8 cellular contexts compared by ENCODE assay signal in the genomic region with DNA sequence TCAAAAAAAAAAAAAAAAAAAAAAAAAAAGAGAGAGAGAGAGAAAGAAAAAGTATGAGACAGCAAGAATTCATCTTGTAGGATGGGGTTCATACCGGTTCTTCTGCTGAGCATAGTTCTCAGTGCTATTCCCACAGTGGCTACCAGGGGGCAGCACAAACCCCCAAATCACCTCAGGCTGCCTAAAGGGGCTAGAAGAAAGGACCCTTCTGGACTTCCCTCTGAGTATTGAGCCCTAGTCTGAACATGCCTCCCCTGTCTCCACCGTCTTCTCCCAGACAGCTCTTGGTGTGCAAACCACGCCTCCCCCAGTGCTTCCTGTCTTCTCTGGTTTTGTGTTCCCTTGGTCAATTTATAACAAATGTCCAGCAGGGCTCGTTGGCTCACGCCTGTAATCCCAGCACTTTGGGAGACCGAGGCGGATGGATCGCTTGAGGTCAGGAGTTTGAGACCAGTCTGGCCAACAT. TPM values are rescaled to one million over a fixed set of nuclear protein-coding genes. Genes with fewer than 3 reads are reported as not detected.
DNase-seq lines count a peak whose midpoint lies in the region; ATAC-seq and TF ChIP-seq lines count a peak whose summit lies in the region.

No MANE protein-coding gene starts in this region.

- H3K27me3 ChIP-seq in hepatocyte (peaks cover 32% of the 10 kb centered on the region), smooth muscle cell (ENCODE audit: low read depth) (peaks cover 8% of the 10 kb centered on the region)

- H3F3A ChIP-seq in smooth muscle cell (ENCODE audit: low read depth) = peaks cover 3% of the 10 kb centered on the region

- no peak overlapping the region for H3K4me3 Mint-ChIP-seq in T-helper 2 cell treated with Interferon-gamma antibody and Interleukin-4, amounts not matched to agents 5 μg/mL and 100 μg/mL, for 36 hours

- WGBS in hepatocyte (ENCODE audit: low lambda C conversion rate, missing lambda C conversion rate) = 42% methylated on average over 8 of the region's 8 CpGs
- 51% methylated on average over 8 of the region's 8 CpGs for WGBS in smooth muscle cell (ENCODE audit: low lambda C conversion rate)

- H3K9ac ChIP-seq in smooth muscle cell (ENCODE audit: low read depth) = no peak overlapping the region

- no peaks in the 10 kb centered on the region for H4K20me1 ChIP-seq in hepatocyte (ENCODE audit: insufficient read depth, poor library complexity, severe bottlenecking)
- H4K20me1 ChIP-seq in smooth muscle cell (ENCODE audit: low read depth) = no peaks in the 10 kb centered on the region

- peaks cover 18% of the 10 kb centered on the region for H3K4me1 Mint-ChIP-seq in T-helper 2 cell treated with Interferon-gamma antibody and Interleukin-4, amounts not matched to agents 5 μg/mL and 100 μg/mL, for 36 hours (ENCODE audit: low read depth)

- H3K79me2 ChIP-seq in hepatocyte = no peaks in the 10 kb centered on the region
- H3K79me2 ChIP-seq in smooth muscle cell (ENCODE audit: low read depth) = no peaks in the 10 kb centered on the region

- H3K4me3 ChIP-seq in hepatocyte (no peak overlapping the region), smooth muscle cell (no peak overlapping the region)

- no peak overlapping the region for H2AFZ ChIP-seq in hepatocyte
- peak overlapping the region; percentile 54 for H2AFZ ChIP-seq in smooth muscle cell (ENCODE audit: low read depth)

- no peaks in the 10 kb centered on the region for H3K9me2 ChIP-seq in hepatocyte (replicated peaks; ENCODE audit: insufficient read depth)

- H3K4me2 ChIP-seq in hepatocyte (no peak overlapping the region), smooth muscle cell (no peak overlapping the region)

- H3K27me3 Mint-ChIP-seq in T-helper 2 cell treated with Interferon-gamma antibody and Interleukin-4, amounts not matched to agents 5 μg/mL and 100 μg/mL, for 36 hours (ENCODE audit: low read depth) = peaks cover 9% of the 10 kb centered on the region

- H3K9me3 ChIP-seq in hepatocyte (ENCODE audit: low read depth) = no peaks in the 10 kb centered on the region
- no peaks in the 10 kb centered on the region for H3K9me3 ChIP-seq in smooth muscle cell (replicated peaks; ENCODE audit: low read depth)

- TF ChIP-seq CTCF in GM13976 (IDR thresholded peaks at IDR 0.05; ENCODE audit: borderline replicate concordance, control extremely low read depth, extremely low read depth, insufficient read depth, missing control alignments) (peak; percentile 75), hepatocyte (IDR thresholded peaks at IDR 0.05; ENCODE audit: poor library complexity) (peak; percentile 91), smooth muscle cell (IDR thresholded peaks at IDR 0.05; ENCODE audit: borderline replicate concordance, insufficient read depth, poor library complexity, severe bottlenecking) (peak; percentile 74)

- no peaks in the 10 kb centered on the region for H3K36me3 Mint-ChIP-seq in T-helper 2 cell treated with Interferon-gamma antibody and Interleukin-4, amounts not matched to agents 5 μg/mL and 100 μg/mL, for 36 hours (ENCODE audit: low read depth)

- H3K36me3 ChIP-seq in hepatocyte (replicated peaks; ENCODE audit: insufficient read depth, low read depth) (no peaks in the 10 kb centered on the region), smooth muscle cell (ENCODE audit: low read depth) (no peaks in the 10 kb centered on the region)

- H3K27ac Mint-ChIP-seq in T-helper 2 cell treated with Interferon-gamma antibody and Interleukin-4, amounts not matched to agents 5 μg/mL and 100 μg/mL, for 36 hours = no peak overlapping the region

- no peaks in the 10 kb centered on the region for H3K9me3 Mint-ChIP-seq in T-helper 2 cell treated with Interferon-gamma antibody and Interleukin-4, amounts not matched to agents 5 μg/mL and 100 μg/mL, for 36 hours

- H3K4me1 ChIP-seq in hepatocyte (ENCODE audit: insufficient read depth) (peaks cover 6% of the 10 kb centered on the region), smooth muscle cell (ENCODE audit: low read depth) (peaks cover 9% of the 10 kb centered on the region)

- no peak overlapping the region for H3K27ac ChIP-seq in hepatocyte
- H3K27ac ChIP-seq in smooth muscle cell (ENCODE audit: low read depth) = no peak overlapping the region

- peak; percentile 84 for DNase-seq in ACHN
- DNase-seq in GM13976 (ENCODE audit: low spot score) = peak; percentile 71
- peak; percentile 41 for DNase-seq in NCI-H1417 treated with DMSO at 0.1 percent for 48 hours (lab: John Stamatoyannopoulos, UW)
- DNase-seq in T-helper 2 cell treated with Interferon-gamma antibody and Interleukin-4, amounts not matched to agents 5 μg/mL and 100 μg/mL, for 36 hours (ENCODE audit: low spot score) = peak; percentile 58
- DNase-seq in amygdala (lab: John Stamatoyannopoulos, UW) = peak in 48 of 56 donors; percentile 8 to 88 (median 46)
- DNase-seq in hepatocyte (ENCODE audit: low spot score) = peak; percentile 81
- DNase-seq in smooth muscle cell (lab: John Stamatoyannopoulos, UW; ENCODE audit: unreplicated experiment) = peak; percentile 29

- in situ Hi-C loops in ACHN (cut with HindIII; ENCODE audit: low pct_ligation_motif_present, low pct_unique_long_range_greater_than_20kb, low sequenced_read_pairs) = no loop called here
- in situ Hi-C loops in GM13976 (cut with MboI; ENCODE audit: low sequenced_read_pairs, unreplicated experiment) = no loop called here

- ATAC-seq in GM18511 (IDR thresholded peaks at IDR 0.05; ENCODE audit: unreplicated experiment) = no peak

RNA-seq across cellular contexts. Expression of a gene that starts 31.3 kb away (rescaled TPM):
- total RNA-seq in hepatocyte = 54.3 and 59.1 TPM in 2 replicates
- polyA plus RNA-seq in hepatocyte = 70.3 and 77.9 TPM in 2 replicates
- 36.7 and 39.4 TPM in 2 replicates for total RNA-seq in smooth muscle cell
- 40.5 and 49.2 TPM in 2 replicates for polyA plus RNA-seq in smooth muscle cell

RNA-seq across cellular contexts. Expression of a gene that starts 59.8 kb away (rescaled TPM):
- total RNA-seq in hepatocyte (58.2 and 60.1 TPM in 2 replicates), smooth muscle cell (58.9 and 67.4 TPM in 2 replicates)
- polyA plus RNA-seq in hepatocyte (21.9 and 23.3 TPM in 2 replicates), smooth muscle cell (25.0 and 26.1 TPM in 2 replicates)

Comparison
In these comparisons a context has a peak if more than half of its experiments do, and no peak if none do; other contexts are left out.
1. DNase-seq: peak in every context shown above with its lines; median percentile 84 in ACHN; 81 in hepatocyte; 71 in GM13976; 58 in T-helper 2 cell treated with Interferon-gamma antibody and Interleukin-4, amounts not matched to agents 5 μg/mL and 100 μg/mL, for 36 hours; 46 in amygdala; 41 in NCI-H1417 treated with DMSO at 0.1 percent for 48 hours; 29 in smooth muscle cell.